In genomic region chr2:101146535-101146934, GRCh38 we compare ENCODE assay signal across 31 cellular contexts.
"Had no signal": no experiment of that assay in that cellular context is flagged by ENCODE, and none has a peak within 500 bp of the region (broad histone marks: within the 10 kb centered on the region; RNA-seq: fewer than 3 reads in every experiment).

No MANE protein-coding gene starts in this region.

- ATAC-seq: activated CD8-positive, alpha-beta memory T cell treated with anti-CD3 and anti-CD28 coated beads, Interleukin-2, amount 10 ng/mL, durations not matched to agents 7 days and 5 days; activated naive CD4-positive, alpha-beta T cell treated with anti-CD3 and anti-CD28 coated beads, Interleukin-2, amount 50 U/mL, for 72 hours; activated naive CD8-positive, alpha-beta T cell treated with anti-CD3 and anti-CD28 coated beads, Interleukin-2, amount 50 U/mL, for 24 hours; activated T-cell treated with anti-CD3 and anti-CD28 coated beads, Interleukin-2, amount 50 U/mL, for 4 hours; body of pancreas; T-helper 17 cell; WTC11 had no signal

- H3K9me3 Mint-ChIP-seq: activated CD4-positive, alpha-beta T cell treated with anti-CD3 and anti-CD28 coated beads, Interleukin-2, amount 10 ng/mL, durations not matched to agents 24 days and 14 days; activated naive CD4-positive, alpha-beta T cell treated with anti-CD3 and anti-CD28 coated beads, Interleukin-2, amount 50 U/mL, for 72 hours; activated naive CD8-positive, alpha-beta T cell treated with anti-CD3 and anti-CD28 coated beads, Interleukin-2, amount 50 U/mL, for 24 hours; activated T-cell treated with anti-CD3 and anti-CD28 coated beads, Interleukin-2, amount 50 U/mL, for 4 hours had no signal

- H3K27ac ChIP-seq: ascending aorta, body of pancreas, KMS-11, Peyer's patch, RWPE1 had no signal

- H3K4me3 ChIP-seq: ascending aorta, body of pancreas, MG63, Peyer's patch had no signal

- H3K9me3 ChIP-seq: ascending aorta, body of pancreas, MG63, Peyer's patch had no signal

- H3K27me3 ChIP-seq: ascending aorta, body of pancreas, MG63, Peyer's patch had no signal

- DNase-seq: activated CD4-positive, alpha-beta T cell treated with anti-CD3 and anti-CD28 coated beads, Interleukin-2, amount 10 ng/mL, durations not matched to agents 24 days and 14 days; activated CD4-positive, alpha-beta T cell treated with anti-CD3 and anti-CD28 coated beads, Interleukin-2, amount 50 U/mL, for 48 hours; activated CD4-positive, CD25-positive, alpha-beta regulatory T cell treated with anti-CD3 and anti-CD28 coated beads, Interleukin-2, amount 50 U/mL, for 72 hours; activated CD8-positive, alpha-beta memory T cell treated with anti-CD3 and anti-CD28 coated beads, Interleukin-2, amount 10 ng/mL, durations not matched to agents 7 days and 5 days; activated effector memory CD4-positive, alpha-beta T cell treated with anti-CD3 and anti-CD28 coated beads, Interleukin-2, amount 50 U/mL, for 16 hours; activated naive CD4-positive, alpha-beta T cell treated with Interleukin-2 at 50 U/mL for 16 hours; activated naive CD8-positive, alpha-beta T cell treated with anti-CD3 and anti-CD28 coated beads, Interleukin-2, amount 50 U/mL, for 24 hours; activated T-cell treated with anti-CD3 and anti-CD28 coated beads, Interleukin-2, amount 50 U/mL, for 4 hours; amniotic stem cell; body of pancreas; central memory CD4-positive, alpha-beta T cell; cortex of kidney; MG63; NCI-H1092; NCI-H1417 treated with DMSO at 0.1 percent for 48 hours; NCI-H1694; NCI-H2029; NCI-H2107; NCI-H2171 treated with DMSO at 0.1 percent for 48 hours; NCI-H226; NCI-H526; NCI-H82; Peyer's patch; SHP77; T-helper 17 cell; T-helper 9 cell had no signal

- H3K4me3 Mint-ChIP-seq: activated CD4-positive, alpha-beta T cell treated with anti-CD3 and anti-CD28 coated beads, Interleukin-2, amount 10 ng/mL, durations not matched to agents 24 days and 14 days; activated CD8-positive, alpha-beta memory T cell treated with anti-CD3 and anti-CD28 coated beads, Interleukin-2, amount 10 ng/mL, durations not matched to agents 7 days and 5 days; activated naive CD8-positive, alpha-beta T cell treated with anti-CD3 and anti-CD28 coated beads, Interleukin-2, amount 50 U/mL, for 24 hours; activated T-cell treated with anti-CD3 and anti-CD28 coated beads, Interleukin-2, amount 50 U/mL, for 4 hours; T-helper 17 cell; WTC11 had no signal

- H3K27ac Mint-ChIP-seq: activated CD4-positive, alpha-beta T cell treated with anti-CD3 and anti-CD28 coated beads, Interleukin-2, amount 10 ng/mL, durations not matched to agents 24 days and 14 days; activated CD8-positive, alpha-beta memory T cell treated with anti-CD3 and anti-CD28 coated beads, Interleukin-2, amount 10 ng/mL, durations not matched to agents 7 days and 5 days; activated naive CD4-positive, alpha-beta T cell treated with anti-CD3 and anti-CD28 coated beads, Interleukin-2, amount 50 U/mL, for 72 hours; activated naive CD8-positive, alpha-beta T cell treated with anti-CD3 and anti-CD28 coated beads, Interleukin-2, amount 50 U/mL, for 24 hours; T-helper 17 cell; WTC11 had no signal

- H3K36me3 Mint-ChIP-seq: activated CD8-positive, alpha-beta memory T cell treated with anti-CD3 and anti-CD28 coated beads, Interleukin-2, amount 10 ng/mL, durations not matched to agents 7 days and 5 days; activated naive CD4-positive, alpha-beta T cell treated with anti-CD3 and anti-CD28 coated beads, Interleukin-2, amount 50 U/mL, for 72 hours had no signal

- H3K36me3 ChIP-seq: ascending aorta, Peyer's patch had no signal

- H3K4me2 ChIP-seq: KMS-11 had no signal
